ENCODE assay signal across 11 cellular contexts in the genomic region with DNA sequence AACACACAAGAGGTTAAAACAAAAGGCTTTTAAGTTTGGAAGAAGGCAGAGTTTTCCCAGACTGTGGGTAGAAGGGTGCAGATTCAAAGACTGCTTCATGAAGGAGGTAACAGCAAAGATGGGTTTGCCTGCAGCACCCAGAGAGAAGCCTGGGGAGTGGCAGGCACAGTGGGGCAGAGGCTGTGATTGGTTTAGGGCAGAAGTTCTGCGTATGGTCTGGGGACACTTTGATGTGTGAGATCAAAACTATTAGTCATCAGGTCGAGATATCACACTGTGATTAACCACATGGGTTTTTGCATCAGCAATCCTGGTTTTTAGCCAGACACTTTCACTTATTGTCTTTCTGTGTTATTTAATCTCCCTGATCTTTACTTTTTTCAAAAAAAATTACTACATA.
DNase-seq lines count a peak whose midpoint lies in the region; ATAC-seq lines count a peak whose summit lies in the region.
"Had no signal": no experiment of that assay in that cellular context is flagged by ENCODE, and none has a peak within 500 bp of the region (broad histone marks: within the 10 kb centered on the region; RNA-seq: fewer than 3 reads in every experiment).

No MANE protein-coding gene starts in this region.

- POLR2A ChIA-PET in activated CD4-positive, alpha-beta T cell treated with anti-CD3 and anti-CD28 coated beads for 36 hours (lab: Charles Lee), result interaction anchor here (0.6 kb wide), 1 partner anchor 216 kb away, joined by 3 read pairs; no protein-coding TSS in a partner anchor
- POLR2A ChIA-PET in activated CD4-positive, alpha-beta T cell treated with anti-CD3 and anti-CD28 coated beads, Interleukin-2, amount 10 ng/mL, durations not matched to agents 7 days and 5 days (lab: Charles Lee), result no interaction called here
- POLR2A ChIA-PET in activated CD8-positive, alpha-beta T cell treated with anti-CD3 and anti-CD28 coated beads, Interleukin-2, amount 10 ng/mL, durations not matched to agents 7 days and 5 days (lab: Charles Lee), result no interaction called here

- H3K4me3 Mint-ChIP-seq in activated CD4-positive, alpha-beta T cell treated with anti-CD3 and anti-CD28 coated beads for 36 hours, result no peak overlapping the region
- H3K4me3 Mint-ChIP-seq in activated CD4-positive, alpha-beta T cell treated with anti-CD3 and anti-CD28 coated beads, Interleukin-2, amount 10 ng/mL, durations not matched to agents 7 days and 5 days, result no peak overlapping the region
- no peak overlapping the region for H3K4me3 Mint-ChIP-seq in activated CD8-positive, alpha-beta T cell treated with anti-CD3 and anti-CD28 coated beads, Interleukin-2, amount 10 ng/mL, durations not matched to agents 7 days and 5 days
- H3K4me3 Mint-ChIP-seq: nephron had no signal

- CTCF ChIA-PET in activated CD4-positive, alpha-beta T cell treated with anti-CD3 and anti-CD28 coated beads for 36 hours (lab: Charles Lee), result interaction anchor here (0.6 kb wide), 1 partner anchor 416 kb away, joined by 3 read pairs; no protein-coding TSS in a partner anchor
- CTCF ChIA-PET in activated CD4-positive, alpha-beta T cell treated with anti-CD3 and anti-CD28 coated beads, Interleukin-2, amount 10 ng/mL, durations not matched to agents 7 days and 5 days (lab: Charles Lee), result no interaction called here
- CTCF ChIA-PET in activated CD8-positive, alpha-beta T cell treated with anti-CD3 and anti-CD28 coated beads, Interleukin-2, amount 10 ng/mL, durations not matched to agents 7 days and 5 days (lab: Charles Lee), result no interaction called here

- H3K4me1 ChIP-seq in effector memory CD4-positive, alpha-beta T cell (ENCODE audit: control insufficient read depth, insufficient read depth, low read length, poor library complexity, severe bottlenecking), result no peaks in the 10 kb centered on the region
- H3K4me1 ChIP-seq: A549, SJSA1 had no signal

- peaks cover 6% of the 10 kb centered on the region for H3K27me3 Mint-ChIP-seq in activated CD4-positive, alpha-beta T cell treated with anti-CD3 and anti-CD28 coated beads for 36 hours
- H3K27me3 Mint-ChIP-seq in activated CD4-positive, alpha-beta T cell treated with anti-CD3 and anti-CD28 coated beads, Interleukin-2, amount 10 ng/mL, durations not matched to agents 7 days and 5 days, result peaks cover 4% of the 10 kb centered on the region
- peaks cover 3% of the 10 kb centered on the region for H3K27me3 Mint-ChIP-seq in activated CD8-positive, alpha-beta T cell treated with anti-CD3 and anti-CD28 coated beads, Interleukin-2, amount 10 ng/mL, durations not matched to agents 7 days and 5 days (ENCODE audit: low read depth)

- peak; percentile 76 for DNase-seq in activated CD4-positive, alpha-beta T cell treated with anti-CD3 and anti-CD28 coated beads for 36 hours
- DNase-seq in activated CD4-positive, alpha-beta T cell treated with anti-CD3 and anti-CD28 coated beads, Interleukin-2, amount 10 ng/mL, durations not matched to agents 7 days and 5 days, result no peak
- peak; percentile 25 for DNase-seq in activated CD8-positive, alpha-beta T cell treated with anti-CD3 and anti-CD28 coated beads, Interleukin-2, amount 10 ng/mL, durations not matched to agents 7 days and 5 days
- DNase-seq in effector memory CD4-positive, alpha-beta T cell, result peak; percentile 23 to 53 (median 30)
- peak; percentile 3 for DNase-seq in stimulated activated CD8-positive, alpha-beta memory T cell treated with anti-CD3 and anti-CD28 coated beads, Interleukin-4, amount 100 ng/mL, for 24 hours (ENCODE audit: low read depth)
- DNase-seq in HuH-7.5 (ENCODE audit: low spot score) (no peak), medulla oblongata (ENCODE audit: extremely low spot score) (no peak), MV-4-11 (lab: John Stamatoyannopoulos, UW) (no peak)

- no peaks in the 10 kb centered on the region for H3K27me3 ChIP-seq in effector memory CD4-positive, alpha-beta T cell (replicated peaks; ENCODE audit: control insufficient read depth, insufficient read depth, low read length, poor library complexity, severe bottlenecking)
- H3K27me3 ChIP-seq: SJSA1 had no signal

- H3K4me1 Mint-ChIP-seq in activated CD4-positive, alpha-beta T cell treated with anti-CD3 and anti-CD28 coated beads for 36 hours, result peaks cover 6% of the 10 kb centered on the region
- H3K4me1 Mint-ChIP-seq in activated CD4-positive, alpha-beta T cell treated with anti-CD3 and anti-CD28 coated beads, Interleukin-2, amount 10 ng/mL, durations not matched to agents 7 days and 5 days, result peaks cover 5% of the 10 kb centered on the region
- peaks cover 3% of the 10 kb centered on the region for H3K4me1 Mint-ChIP-seq in activated CD8-positive, alpha-beta T cell treated with anti-CD3 and anti-CD28 coated beads, Interleukin-2, amount 10 ng/mL, durations not matched to agents 7 days and 5 days (ENCODE audit: low read depth)

- H3K36me3 Mint-ChIP-seq in activated CD4-positive, alpha-beta T cell treated with anti-CD3 and anti-CD28 coated beads for 36 hours (ENCODE audit: low read depth), result no peaks in the 10 kb centered on the region
- no peaks in the 10 kb centered on the region for H3K36me3 Mint-ChIP-seq in activated CD4-positive, alpha-beta T cell treated with anti-CD3 and anti-CD28 coated beads, Interleukin-2, amount 10 ng/mL, durations not matched to agents 7 days and 5 days (ENCODE audit: low read depth)
- H3K36me3 Mint-ChIP-seq in activated CD8-positive, alpha-beta T cell treated with anti-CD3 and anti-CD28 coated beads, Interleukin-2, amount 10 ng/mL, durations not matched to agents 7 days and 5 days (ENCODE audit: low read depth), result no peaks in the 10 kb centered on the region

- H3K27ac Mint-ChIP-seq in activated CD4-positive, alpha-beta T cell treated with anti-CD3 and anti-CD28 coated beads for 36 hours, result no peak overlapping the region
- H3K27ac Mint-ChIP-seq in activated CD4-positive, alpha-beta T cell treated with anti-CD3 and anti-CD28 coated beads, Interleukin-2, amount 10 ng/mL, durations not matched to agents 7 days and 5 days, result no peak overlapping the region
- H3K27ac Mint-ChIP-seq in activated CD8-positive, alpha-beta T cell treated with anti-CD3 and anti-CD28 coated beads, Interleukin-2, amount 10 ng/mL, durations not matched to agents 7 days and 5 days, result no peak overlapping the region
- H3K27ac Mint-ChIP-seq: nephron had no signal

- intact Hi-C loops in activated CD4-positive, alpha-beta T cell treated with anti-CD3 and anti-CD28 coated beads for 36 hours (cut with DNase I, micrococcal nuclease), result no loop called here

- H3K27ac ChIP-seq in effector memory CD4-positive, alpha-beta T cell (ENCODE audit: insufficient read depth, low read length, poor library complexity, severe bottlenecking), result no peak overlapping the region
- H3K27ac ChIP-seq: A549, SJSA1 had no signal

- H3K9me3 ChIP-seq in effector memory CD4-positive, alpha-beta T cell (ENCODE audit: control insufficient read depth, low read length), result no peaks in the 10 kb centered on the region
- H3K9me3 ChIP-seq: A549, SJSA1 had no signal

- no peak overlapping the region for H3K4me3 ChIP-seq in effector memory CD4-positive, alpha-beta T cell (ENCODE audit: insufficient read depth, low read depth, low read length, poor library complexity, severe bottlenecking)
- H3K4me3 ChIP-seq: A549, SJSA1 had no signal

- H3K9me3 Mint-ChIP-seq in activated CD4-positive, alpha-beta T cell treated with anti-CD3 and anti-CD28 coated beads for 36 hours (ENCODE audit: low read depth), result no peaks in the 10 kb centered on the region
- no peaks in the 10 kb centered on the region for H3K9me3 Mint-ChIP-seq in activated CD4-positive, alpha-beta T cell treated with anti-CD3 and anti-CD28 coated beads, Interleukin-2, amount 10 ng/mL, durations not matched to agents 7 days and 5 days
- no peaks in the 10 kb centered on the region for H3K9me3 Mint-ChIP-seq in activated CD8-positive, alpha-beta T cell treated with anti-CD3 and anti-CD28 coated beads, Interleukin-2, amount 10 ng/mL, durations not matched to agents 7 days and 5 days (ENCODE audit: insufficient read depth)

- H3K36me3 ChIP-seq in effector memory CD4-positive, alpha-beta T cell (ENCODE audit: control insufficient read depth, insufficient read depth, low read length), result no peaks in the 10 kb centered on the region
- H3K36me3 ChIP-seq: SJSA1 had no signal

- peak; percentile 100 for ATAC-seq in activated CD4-positive, alpha-beta T cell treated with anti-CD3 and anti-CD28 coated beads for 36 hours
- ATAC-seq in activated CD8-positive, alpha-beta T cell treated with anti-CD3 and anti-CD28 coated beads, Interleukin-2, amount 10 ng/mL, durations not matched to agents 7 days and 5 days, result peak; percentile 44
- ATAC-seq: A549 had no signal

Comparison
In these comparisons a context has a peak if more than half of its experiments do, and no peak if none do; other contexts are left out.
1. DNase-seq: peak in activated CD4-positive, alpha-beta T cell treated with anti-CD3 and anti-CD28 coated beads for 36 hours (single experiment), activated CD8-positive, alpha-beta T cell treated with anti-CD3 and anti-CD28 coated beads, Interleukin-2, amount 10 ng/mL, durations not matched to agents 7 days and 5 days (single experiment), effector memory CD4-positive, alpha-beta T cell (3 of 3) and stimulated activated CD8-positive, alpha-beta memory T cell treated with anti-CD3 and anti-CD28 coated beads, Interleukin-4, amount 100 ng/mL, for 24 hours (single experiment); none in activated CD4-positive, alpha-beta T cell treated with anti-CD3 and anti-CD28 coated beads, Interleukin-2, amount 10 ng/mL, durations not matched to agents 7 days and 5 days (single experiment), HuH-7.5 (single experiment), medulla oblongata (single experiment) and MV-4-11 (single experiment).